28 cellular contexts compared by ENCODE assay signal in the genomic region with DNA sequence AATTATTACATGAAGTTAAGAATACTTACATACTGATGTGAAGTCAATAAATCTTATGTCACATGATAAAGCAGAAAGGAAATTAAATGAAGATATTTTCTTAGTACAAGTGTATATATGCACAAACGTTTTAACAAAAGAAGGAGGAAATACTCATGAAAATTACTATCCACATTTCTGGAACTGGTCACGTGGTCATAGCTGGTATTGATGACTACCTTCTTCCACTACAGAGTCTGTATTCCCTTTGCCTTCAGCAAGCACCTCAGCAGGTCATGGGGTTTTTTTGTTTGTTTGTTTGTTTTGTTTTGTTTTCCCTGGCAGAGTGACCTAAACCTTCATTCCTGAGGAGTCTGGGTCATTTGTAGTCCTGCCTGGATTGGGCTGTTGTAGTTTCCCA.
"Had no signal": no experiment of that assay in that cellular context is flagged by ENCODE, and none has a peak within 500 bp of the region (broad histone marks: within the 10 kb centered on the region; RNA-seq: fewer than 3 reads in every experiment).

No MANE protein-coding gene starts in this region.

- H3K9me3 ChIP-seq: colonic mucosa, esophagus muscularis mucosa, esophagus squamous epithelium, gastrocnemius medialis, gastroesophageal sphincter, heart left ventricle, heart right ventricle had no signal

- H3K4me2 ChIP-seq: hepatocyte had no signal

- H3K4me3 ChIP-seq: colonic mucosa, coronary artery, dorsolateral prefrontal cortex, esophagus muscularis mucosa, esophagus squamous epithelium, gastrocnemius medialis, gastroesophageal sphincter, heart left ventricle, heart right ventricle, hepatocyte had no signal

- H2AFZ ChIP-seq: hepatocyte had no signal

- DNase-seq: colonic mucosa; cortex of kidney; dermis blood vessel endothelial cell; dorsolateral prefrontal cortex; effector CD4-positive, alpha-beta T cell; effector CD8-positive, alpha-beta T cell; effector memory CD4-positive, alpha-beta T cell; effector memory CD8-positive, alpha-beta T cell; endodermal cell; erythroblast; esophagus squamous epithelium; foreskin fibroblast; foreskin keratinocyte; foreskin melanocyte; gastrocnemius medialis; glutamatergic neuron; head of caudate nucleus; heart left ventricle; heart right ventricle had no signal

- H3K4me1 ChIP-seq: colonic mucosa, esophagus muscularis mucosa, foreskin keratinocyte, gastrocnemius medialis, gastroesophageal sphincter, heart left ventricle, heart right ventricle had no signal

- H3K27ac ChIP-seq: colonic mucosa, coronary artery, dorsolateral prefrontal cortex, epithelial cell of prostate, esophagus muscularis mucosa, esophagus squamous epithelium, foreskin keratinocyte, gastrocnemius medialis, gastroesophageal sphincter, heart left ventricle, heart right ventricle, hepatocyte had no signal

- ATAC-seq: effector memory CD8-positive, alpha-beta T cell; esophagus mucosa; foreskin keratinocyte; gastrocnemius medialis; gastroesophageal sphincter; heart left ventricle; heart right ventricle had no signal

- H3K79me2 ChIP-seq: hepatocyte had no signal

- H3K36me3 ChIP-seq: colonic mucosa, esophagus muscularis mucosa, esophagus squamous epithelium, gastrocnemius medialis, gastroesophageal sphincter, heart left ventricle, heart right ventricle had no signal

- H3K27me3 ChIP-seq: colonic mucosa, dorsolateral prefrontal cortex, esophagus muscularis mucosa, esophagus squamous epithelium, foreskin keratinocyte, gastrocnemius medialis, gastroesophageal sphincter, heart left ventricle, heart right ventricle, hepatocyte had no signal

- FAIRE-seq: endometrium, endothelial cell of umbilical vein, frontal cortex had no signal
